1 cellular context compared by ENCODE assay signal in the genomic region with DNA sequence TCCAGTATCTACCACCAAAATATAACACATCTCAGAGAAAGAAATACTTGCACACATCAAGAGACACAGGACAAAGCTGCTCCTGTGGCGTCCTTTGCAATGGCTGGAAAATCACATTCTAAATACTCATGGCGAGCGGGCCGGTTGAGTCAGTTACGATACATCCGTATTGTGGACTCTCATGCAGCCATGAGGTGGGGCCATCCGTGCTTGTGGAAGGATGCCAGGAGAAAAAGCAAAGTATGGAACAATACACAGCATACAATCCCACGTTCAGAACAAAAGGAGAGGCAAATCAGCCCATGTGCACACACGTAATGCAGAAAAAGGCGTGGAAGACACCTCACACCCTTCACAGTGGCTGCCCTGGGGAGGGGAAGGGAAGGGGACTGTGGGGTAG.
TF ChIP-seq lines count a peak whose summit lies in the region.

No MANE protein-coding gene starts in this region.

TF ChIP-seq in IMR-90, 13 proteins besides CTCF, POLR2A, EP300 and RAD21:
- TF ChIP-seq, protein P1, sequence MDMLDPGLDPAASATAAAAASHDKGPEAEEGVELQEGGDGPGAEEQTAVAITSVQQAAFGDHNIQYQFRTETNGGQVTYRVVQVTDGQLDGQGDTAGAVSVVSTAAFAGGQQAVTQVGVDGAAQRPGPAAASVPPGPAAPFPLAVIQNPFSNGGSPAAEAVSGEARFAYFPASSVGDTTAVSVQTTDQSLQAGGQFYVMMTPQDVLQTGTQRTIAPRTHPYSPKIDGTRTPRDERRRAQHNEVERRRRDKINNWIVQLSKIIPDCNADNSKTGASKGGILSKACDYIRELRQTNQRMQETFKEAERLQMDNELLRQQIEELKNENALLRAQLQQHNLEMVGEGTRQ (IDR thresholded peaks at IDR 0.05; ENCODE audit: low read depth, low read length) = no peak
- no peak for TF ChIP-seq MAFK (IDR thresholded peaks at IDR 0.05; ENCODE audit: low read depth, low read length)
- TF ChIP-seq FOS (IDR thresholded peaks at IDR 0.05; ENCODE audit: low read depth, low read length) = no peak
- no peak for TF ChIP-seq CHD1 (IDR thresholded peaks at IDR 0.05; ENCODE audit: low read depth, low read length)
- no peak for TF ChIP-seq MXI1 (IDR thresholded peaks at IDR 0.05; ENCODE audit: borderline replicate concordance, low read depth, low read length)
- TF ChIP-seq SMC3 (IDR thresholded peaks at IDR 0.05; ENCODE audit: low read depth, low read length) = no peak
- TF ChIP-seq CEBPB (IDR thresholded peaks at IDR 0.05; ENCODE audit: low read depth, low read length) = no peak
